Comparison of ENCODE assay signal across 24 cellular contexts in the genomic region with DNA sequence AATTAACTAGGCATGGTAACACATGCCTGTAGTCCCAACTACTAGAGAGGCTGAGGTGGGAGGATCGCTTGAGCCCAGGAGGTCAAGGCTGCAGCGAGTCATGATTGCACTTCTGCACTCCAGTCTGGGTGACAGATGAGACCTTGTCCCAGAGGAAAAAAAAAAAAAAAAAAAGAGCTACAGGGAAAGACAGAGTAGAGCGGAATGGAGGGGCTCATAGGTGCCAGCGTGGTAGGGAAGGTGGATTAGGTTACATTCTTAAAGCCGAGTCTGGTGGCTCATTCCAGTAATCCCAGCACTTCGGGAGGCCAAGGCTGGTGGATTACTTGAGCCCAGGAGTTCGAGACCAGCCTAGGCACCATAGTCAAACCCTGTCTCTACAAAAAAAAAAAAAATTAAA. TPM values are rescaled to one million over a fixed set of nuclear protein-coding genes. Genes with fewer than 3 reads are reported as not detected.
A peak's percentile ranks its signal among the peaks of the same experiment; 100 is the strongest.
DNase-seq lines count a peak whose midpoint lies in the region; ATAC-seq, FAIRE-seq and TF ChIP-seq lines count a peak whose summit lies in the region.
"Had no signal": no experiment of that assay in that cellular context is flagged by ENCODE, and none has a peak within 500 bp of the region (broad histone marks: within the 10 kb centered on the region; RNA-seq: fewer than 3 reads in every experiment).

No MANE protein-coding gene starts in this region.

- H3K27ac ChIP-seq in astrocyte (ENCODE audit: low read depth, low read length) = no peak overlapping the region
- H3K27ac ChIP-seq: C4-2B, GM23248 had no signal

- H3K4me3 ChIP-seq in H7 (ENCODE audit: insufficient read depth, low read depth, low read length) = no peak overlapping the region
- H3K4me3 ChIP-seq in astrocyte (ENCODE audit: insufficient read depth, low read depth, low read length) = no peak overlapping the region
- H3K4me3 ChIP-seq: GM12878, GM23248 had no signal

- FAIRE-seq in astrocyte (lab: Jason Lieb, UNC) = no peak
- FAIRE-seq: D721Med, GM12878, GM19239, H1 had no signal

- H3K36me3 ChIP-seq in H7 (replicated peaks; ENCODE audit: control insufficient read depth, insufficient read depth, low read length) = no peaks in the 10 kb centered on the region
- H3K36me3 ChIP-seq in astrocyte (ENCODE audit: insufficient read depth, low read length) = no peaks in the 10 kb centered on the region

- DNase-seq in H7 (peak; percentile 6), HEK293T (ENCODE audit: extremely low spot score) (no peak), astrocyte (ENCODE audit: low read depth) (no peak), nephron progenitor cell (no peak), D341Med (ENCODE audit: low spot score) (no peak), omental fat pad (ENCODE audit: low spot score) (no peak)
- DNase-seq: Caco-2; CD4-positive, CD25-positive, alpha-beta regulatory T cell; CD8-positive, alpha-beta T cell; DMS 273 treated with DMSO at 0.1 percent for 48 hours; DMS79; EL; GDM1; GM23248; H9 had no signal

- no peak overlapping the region for H3K4me2 ChIP-seq in astrocyte (ENCODE audit: low read length)

- H3K4me1 ChIP-seq in astrocyte (ENCODE audit: insufficient read depth, low read length) = peaks cover 6% of the 10 kb centered on the region
- H3K4me1 ChIP-seq: Caco-2 had no signal

- no peaks in the 10 kb centered on the region for H3K27me3 ChIP-seq in H7 (ENCODE audit: control insufficient read depth, insufficient read depth, low read length)
- H3K27me3 ChIP-seq in astrocyte (ENCODE audit: insufficient read depth, low read length) = peaks cover 6% of the 10 kb centered on the region

- H3K9me3 ChIP-seq in astrocyte (ENCODE audit: insufficient read depth, low read depth, low read length) = no peaks in the 10 kb centered on the region
- H3K9me3 ChIP-seq: Caco-2 had no signal

- H3K4me1 Mint-ChIP-seq in astrocyte (ENCODE audit: low read depth, unreplicated experiment) = peaks cover 4% of the 10 kb centered on the region
- H3K4me1 Mint-ChIP-seq in nephron progenitor cell = peaks cover 14% of the 10 kb centered on the region

- H3K9ac ChIP-seq in astrocyte (ENCODE audit: low read length) = no peak overlapping the region
- H3K9ac ChIP-seq: GM23248 had no signal

- no peaks in the 10 kb centered on the region for H3K79me2 ChIP-seq in astrocyte (ENCODE audit: insufficient read depth, low read length)

- H3K27ac Mint-ChIP-seq in astrocyte (ENCODE audit: unreplicated experiment) = peak overlapping the region; percentile 14
- H3K27ac Mint-ChIP-seq in nephron progenitor cell = peak overlapping the region; percentile 77
- H3K27ac Mint-ChIP-seq: CD4-positive, CD25-positive, alpha-beta regulatory T cell; CD8-positive, alpha-beta T cell; H9 had no signal

- H3K27me3 Mint-ChIP-seq in astrocyte (ENCODE audit: low read depth, unreplicated experiment) = peaks cover 40% of the 10 kb centered on the region
- H3K27me3 Mint-ChIP-seq in nephron progenitor cell (ENCODE audit: low read depth, poor library complexity) = peaks cover 24% of the 10 kb centered on the region

- CTCF ChIA-PET in HEK293T (lab: Yijun Ruan, JAX) = interaction anchor here (0.6 kb wide), 1 partner anchor 20 kb away, joined by 5 read pairs; no protein-coding TSS in a partner anchor

- ATAC-seq in HG03565 (IDR thresholded peaks at IDR 0.05; ENCODE audit: unreplicated experiment) (no peak), omental fat pad (ENCODE audit: low FRiP score) (no peak)
- ATAC-seq: CD8-positive, alpha-beta T cell; GM12878; HCT116 had no signal

- POLR2A ChIA-PET in HEK293T (lab: Yijun Ruan, JAX) = no interaction called here

- H3K9me3 Mint-ChIP-seq in astrocyte (ENCODE audit: unreplicated experiment) (no peaks in the 10 kb centered on the region), nephron progenitor cell (no peaks in the 10 kb centered on the region)
- H3K9me3 Mint-ChIP-seq: CD4-positive, CD25-positive, alpha-beta regulatory T cell; CD8-positive, alpha-beta T cell; H9 had no signal

- no peak overlapping the region for H2AFZ ChIP-seq in astrocyte (ENCODE audit: low read depth, low read length)
- H2AFZ ChIP-seq: GM23248 had no signal

- TF ChIP-seq CTCF in astrocyte (IDR thresholded peaks at IDR 0.05; ENCODE audit: insufficient read depth, low read depth, low read length) = no peak
- TF ChIP-seq CTCF in nephron progenitor cell (IDR thresholded peaks at IDR 0.05) = no peak
- TF ChIP-seq CTCF in omental fat pad (IDR thresholded peaks at IDR 0.05) = no peak

- H3K36me3 Mint-ChIP-seq in astrocyte (ENCODE audit: low read depth, unreplicated experiment) (no peaks in the 10 kb centered on the region), nephron progenitor cell (ENCODE audit: low read depth) (no peaks in the 10 kb centered on the region)
- H3K36me3 Mint-ChIP-seq: CD4-positive, CD25-positive, alpha-beta regulatory T cell; CD8-positive, alpha-beta T cell had no signal

- H3K4me3 Mint-ChIP-seq in astrocyte (ENCODE audit: unreplicated experiment) (no peak overlapping the region), nephron progenitor cell (no peak overlapping the region)
- H3K4me3 Mint-ChIP-seq: CD8-positive, alpha-beta T cell; H9 had no signal

- no peaks in the 10 kb centered on the region for H4K20me1 ChIP-seq in astrocyte (ENCODE audit: insufficient read depth, low read length)

TF ChIP-seq in HEK293T, 16 proteins besides CTCF, POLR2A, EP300 and RAD21:
- TF ChIP-seq HDGF (IDR thresholded peaks at IDR 0.05; ENCODE audit: borderline replicate concordance) (no peak), ZNF384 (IDR thresholded peaks at IDR 0.05) (peak; percentile 70)

RNA-seq across cellular contexts. Expression of a gene that starts 20.9 kb away (rescaled TPM):
- not detected in 2 replicates for total RNA-seq in H7 (2014; rRNA removed; shearing (Covaris generic))
- total RNA-seq in astrocyte (not detected in 2 replicates), omental fat pad (not detected)
- total RNA-seq: A172; A673; Caco-2; CD4-positive, CD25-positive, alpha-beta regulatory T cell; CD8-positive, alpha-beta T cell; GM12878; GM23248; H1; H9 had no signal

RNA-seq across cellular contexts. Expression of a gene that starts 43.0 kb away (rescaled TPM):
- 0.62 TPM in 1 of 2 replicates, not detected in the other for total RNA-seq in H7 (2014; rRNA removed; shearing (Covaris generic))
- not detected in 2 replicates for total RNA-seq in astrocyte
- 10 to 100 TPM in 1 of 4 donors, 1 to 10 TPM in 2, under 1 TPM in 1; 0.56 to 16.1 (median 2.2) TPM for total RNA-seq in omental fat pad
- total RNA-seq: A673, Caco-2, GM23248, H1 had no signal
